ENCODE assay signal across 22 cellular contexts in genomic region chr14:89903340-89903965, GRCh38. TPM values are rescaled to one million over a fixed set of nuclear protein-coding genes. Genes with fewer than 3 reads are reported as not detected.
DNase-seq lines count a peak whose midpoint lies in the region; ATAC-seq and TF ChIP-seq lines count a peak whose summit lies in the region.
"Had no signal": no experiment of that assay in that cellular context is flagged by ENCODE, and none has a peak within 500 bp of the region (broad histone marks: within the 10 kb centered on the region; RNA-seq: fewer than 3 reads in every experiment).

No MANE protein-coding gene starts in this region.

- H3K9me3 Mint-ChIP-seq in activated naive CD8-positive, alpha-beta T cell (ENCODE audit: low read depth): no peaks in the 10 kb centered on the region
- H3K9me3 Mint-ChIP-seq in activated naive CD8-positive, alpha-beta T cell treated with anti-CD3 and anti-CD28 coated beads, Interleukin-2, amount 50 U/mL, for 24 hours: no peaks in the 10 kb centered on the region
- H3K9me3 Mint-ChIP-seq in immature natural killer cell: no peaks in the 10 kb centered on the region
- H3K9me3 Mint-ChIP-seq: IgD-negative memory B cell had no signal

- no peak for DNase-seq in activated naive CD8-positive, alpha-beta T cell treated with anti-CD3 and anti-CD28 coated beads, Interleukin-2, amount 50 U/mL, for 24 hours
- no peak for DNase-seq in immature natural killer cell
- no peak for DNase-seq in GM13976 (ENCODE audit: low spot score)
- DNase-seq in NCI-H446 treated with DMSO at 0.1 percent for 48 hours (lab: John Stamatoyannopoulos, UW): no peak
- DNase-seq: ACHN; activated naive CD4-positive, alpha-beta T cell; kidney glomerular epithelial cell; mammary epithelial cell; NCI-H187 treated with DMSO at 0.1 percent for 48 hours; RPMI8226; small intestine; stimulated activated CD4-positive, alpha-beta T cell treated with anti-CD3 and anti-CD28 coated beads, Interleukin-1b, Interleukin-23, amount 100 ng/mL, for 48 hours; substantia nigra; T-helper 9 cell; upper lobe of right lung had no signal

- H3K4me1 Mint-ChIP-seq in activated naive CD8-positive, alpha-beta T cell (ENCODE audit: low read depth): peaks cover 14% of the 10 kb centered on the region
- peaks cover 12% of the 10 kb centered on the region for H3K4me1 Mint-ChIP-seq in activated naive CD8-positive, alpha-beta T cell treated with anti-CD3 and anti-CD28 coated beads, Interleukin-2, amount 50 U/mL, for 24 hours
- peaks cover 9% of the 10 kb centered on the region in 2 donors for H3K4me1 Mint-ChIP-seq in immature natural killer cell

- in situ Hi-C loops in GM13976 (cut with MboI; ENCODE audit: low sequenced_read_pairs, unreplicated experiment): loop anchor here (25.0 kb wide), 1 partner anchor 741 kb away; no protein-coding TSS in a partner anchor

- no peak for ATAC-seq in activated naive CD8-positive, alpha-beta T cell treated with anti-CD3 and anti-CD28 coated beads, Interleukin-2, amount 50 U/mL, for 24 hours
- ATAC-seq in HG03565 (IDR thresholded peaks at IDR 0.05; ENCODE audit: unreplicated experiment) (no peak), GM21737 (IDR thresholded peaks at IDR 0.05; ENCODE audit: unreplicated experiment) (no peak)
- ATAC-seq: HCT116, upper lobe of right lung had no signal

- no peaks in the 10 kb centered on the region for H3K27me3 Mint-ChIP-seq in activated naive CD8-positive, alpha-beta T cell
- no peaks in the 10 kb centered on the region for H3K27me3 Mint-ChIP-seq in activated naive CD8-positive, alpha-beta T cell treated with anti-CD3 and anti-CD28 coated beads, Interleukin-2, amount 50 U/mL, for 24 hours
- peaks cover 0 to 3% (median 0%) of the 10 kb centered on the region in 3 donors for H3K27me3 Mint-ChIP-seq in immature natural killer cell (ENCODE audit: low read depth in 3 of 3)
- H3K27me3 Mint-ChIP-seq: IgD-negative memory B cell had no signal

- H3K36me3 Mint-ChIP-seq in activated naive CD8-positive, alpha-beta T cell: peaks cover 5% of the 10 kb centered on the region
- H3K36me3 Mint-ChIP-seq in activated naive CD8-positive, alpha-beta T cell treated with anti-CD3 and anti-CD28 coated beads, Interleukin-2, amount 50 U/mL, for 24 hours (ENCODE audit: low read depth): no peaks in the 10 kb centered on the region
- H3K36me3 Mint-ChIP-seq in immature natural killer cell: peaks cover 0 to 3% (median 0%) of the 10 kb centered on the region in 3 donors

- no peak overlapping the region for H3K27ac Mint-ChIP-seq in activated naive CD8-positive, alpha-beta T cell
- H3K27ac Mint-ChIP-seq in activated naive CD8-positive, alpha-beta T cell treated with anti-CD3 and anti-CD28 coated beads, Interleukin-2, amount 50 U/mL, for 24 hours: no peak overlapping the region
- H3K27ac Mint-ChIP-seq in immature natural killer cell: no peak overlapping the region
- H3K27ac Mint-ChIP-seq: IgD-negative memory B cell had no signal

- H3K4me3 Mint-ChIP-seq in activated naive CD8-positive, alpha-beta T cell: peak overlapping the region; percentile 18
- no peak overlapping the region for H3K4me3 Mint-ChIP-seq in activated naive CD8-positive, alpha-beta T cell treated with anti-CD3 and anti-CD28 coated beads, Interleukin-2, amount 50 U/mL, for 24 hours
- H3K4me3 Mint-ChIP-seq in immature natural killer cell: peak overlapping the region in 3 of 5 donors; percentile 4 to 51 (median 39)
- H3K4me3 Mint-ChIP-seq: IgD-negative memory B cell had no signal

- peak overlapping the region; percentile 89 for H3K27ac ChIP-seq in VCaP
- H3K27ac ChIP-seq: epithelial cell of prostate, upper lobe of right lung had no signal

- no peak for TF ChIP-seq CTCF in VCaP (conservative IDR thresholded peaks at IDR 0.05)
- TF ChIP-seq CTCF in GM13976 (IDR thresholded peaks at IDR 0.05; ENCODE audit: borderline replicate concordance, control extremely low read depth, extremely low read depth, insufficient read depth, missing control alignments): no peak

RNA-seq across cellular contexts. Expression of gene EFCAB11, which starts 51.1 kb away (rescaled TPM):
- polyA plus RNA-seq in immature natural killer cell: 1 to 10 TPM; 3.5 to 6.3 (median 6.1) TPM

RNA-seq across cellular contexts. Expression of gene TDP1, which starts 52.3 kb away (rescaled TPM):
- 10 to 100 TPM; 25.8 to 31.4 (median 27.0) TPM for polyA plus RNA-seq in immature natural killer cell
